ENCODE assay signal across 8 cellular contexts in the genomic region with DNA sequence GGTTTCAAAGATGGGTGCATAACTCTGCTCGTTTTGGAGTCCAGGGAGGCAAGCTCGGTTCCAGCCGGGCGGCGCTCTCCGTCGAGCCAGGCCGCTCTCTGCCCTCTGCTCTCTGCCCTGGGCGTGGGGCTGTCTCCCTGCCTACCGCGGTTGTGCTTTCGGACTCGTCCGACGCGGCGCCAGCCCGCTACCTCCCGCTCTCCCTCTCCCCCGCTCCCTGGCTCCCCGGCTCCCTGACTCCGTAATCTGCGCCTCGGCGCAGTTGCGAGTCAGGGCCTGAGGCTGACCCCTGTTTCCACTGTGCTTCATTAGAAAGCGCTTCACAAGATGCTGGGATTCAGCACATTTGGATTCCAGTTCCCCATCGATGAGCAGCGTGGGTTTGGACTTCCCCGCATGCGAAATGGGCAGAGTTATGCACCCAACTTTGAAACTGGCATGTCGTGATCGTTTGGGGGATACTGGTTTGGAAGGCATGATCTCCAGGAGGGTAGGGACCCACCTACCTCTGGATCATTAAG. TPM values are rescaled to one million over a fixed set of nuclear protein-coding genes. Genes with fewer than 3 reads are reported as not detected.
DNase-seq lines count a peak whose midpoint lies in the region; ATAC-seq and TF ChIP-seq lines count a peak whose summit lies in the region.

No MANE protein-coding gene starts in this region.

- H3K27ac Mint-ChIP-seq in activated naive CD4-positive, alpha-beta T cell treated with anti-CD3 and anti-CD28 coated beads, Interleukin-2, amount 50 U/mL, for 24 hours = no peak overlapping the region
- no peak overlapping the region for H3K27ac Mint-ChIP-seq in activated naive CD4-positive, alpha-beta T cell treated with anti-CD3 and anti-CD28 coated beads, Interleukin-2, amount 50 U/mL, for 72 hours

- H3K4me3 ChIP-seq in mesodermal cell (ENCODE audit: extremely low read depth, insufficient read depth, low read length, poor library complexity, severe bottlenecking) = peak overlapping the region; percentile 88
- peak overlapping the region; percentile 84 to 91 for H3K4me3 ChIP-seq in vagina

- no peaks in the 10 kb centered on the region for H3K9me3 Mint-ChIP-seq in activated naive CD4-positive, alpha-beta T cell treated with anti-CD3 and anti-CD28 coated beads, Interleukin-2, amount 50 U/mL, for 24 hours
- H3K9me3 Mint-ChIP-seq in activated naive CD4-positive, alpha-beta T cell treated with anti-CD3 and anti-CD28 coated beads, Interleukin-2, amount 50 U/mL, for 72 hours = no peaks in the 10 kb centered on the region

- no peak for DNase-seq in activated naive CD4-positive, alpha-beta T cell treated with anti-CD3 and anti-CD28 coated beads, Interleukin-2, amount 50 U/mL, for 72 hours (ENCODE audit: low spot score in 2 of 2)
- peak; percentile 73 for DNase-seq in ecto neural progenitor cell (ENCODE audit: low spot score)
- DNase-seq in vagina (ENCODE audit: extremely low spot score in 2 of 2) = no peak
- no peak for DNase-seq in SKM-1 (lab: John Stamatoyannopoulos, UW; ENCODE audit: unreplicated experiment)
- DNase-seq in DMS 273 treated with DMSO at 0.1 percent for 48 hours (lab: John Stamatoyannopoulos, UW) = no peak

- intact Hi-C loops in vagina (cut with DNase I) = no loop called here

- H3K4me1 Mint-ChIP-seq in activated naive CD4-positive, alpha-beta T cell treated with anti-CD3 and anti-CD28 coated beads, Interleukin-2, amount 50 U/mL, for 24 hours = peaks cover 16% of the 10 kb centered on the region

- no peaks in the 10 kb centered on the region for H3K27me3 ChIP-seq in vagina

- TF ChIP-seq POLR2A in vagina (IDR thresholded peaks at IDR 0.05) = no peak

- no peak for ATAC-seq in activated naive CD4-positive, alpha-beta T cell treated with anti-CD3 and anti-CD28 coated beads, Interleukin-2, amount 50 U/mL, for 72 hours
- no peak for ATAC-seq in GM21367 (IDR thresholded peaks at IDR 0.05; ENCODE audit: unreplicated experiment)

- H3K9me3 ChIP-seq in mesodermal cell (ENCODE audit: control insufficient read depth, low read length) (no peaks in the 10 kb centered on the region), vagina (no peaks in the 10 kb centered on the region)

- peak overlapping the region; percentile 83 for H3K4me3 Mint-ChIP-seq in activated naive CD4-positive, alpha-beta T cell treated with anti-CD3 and anti-CD28 coated beads, Interleukin-2, amount 50 U/mL, for 24 hours

- no peaks in the 10 kb centered on the region for H3K36me3 Mint-ChIP-seq in activated naive CD4-positive, alpha-beta T cell treated with anti-CD3 and anti-CD28 coated beads, Interleukin-2, amount 50 U/mL, for 24 hours
- H3K36me3 Mint-ChIP-seq in activated naive CD4-positive, alpha-beta T cell treated with anti-CD3 and anti-CD28 coated beads, Interleukin-2, amount 50 U/mL, for 72 hours = no peaks in the 10 kb centered on the region

- H3K27me3 Mint-ChIP-seq in activated naive CD4-positive, alpha-beta T cell treated with anti-CD3 and anti-CD28 coated beads, Interleukin-2, amount 50 U/mL, for 24 hours = peaks cover 47% of the 10 kb centered on the region

- 7 to 8% methylated on average over 28 to 33 of the region's 33 CpGs for WGBS in mesodermal cell (ENCODE audit: insufficient coverage in 2 of 2), 2 experiments

- H3K27ac ChIP-seq in mesodermal cell (ENCODE audit: low read depth, low read length, severe bottlenecking) (peak overlapping the region; percentile 62), vagina (peak overlapping the region; percentile 97)

- no peak for TF ChIP-seq CTCF in vagina (IDR thresholded peaks at IDR 0.05)

- H3K4me1 ChIP-seq in mesodermal cell (ENCODE audit: control insufficient read depth, insufficient read depth, low read length, poor library complexity, severe bottlenecking) (peaks cover 35% of the 10 kb centered on the region), vagina (peaks cover 58% of the 10 kb centered on the region)

- no peaks in the 10 kb centered on the region for H3K36me3 ChIP-seq in mesodermal cell (ENCODE audit: control insufficient read depth, insufficient read depth, low read length)
- no peaks in the 10 kb centered on the region for H3K36me3 ChIP-seq in vagina

RNA-seq across cellular contexts. Expression of a gene that starts 2.3 kb away (rescaled TPM):
- under 1 TPM in 1 of 2 donors, not detected in 1; 0.73 TPM for total RNA-seq in activated naive CD4-positive, alpha-beta T cell treated with anti-CD3 and anti-CD28 coated beads, Interleukin-2, amount 50 U/mL, for 72 hours
- polyA plus RNA-seq in mesodermal cell (2013, experiment 1 of 2) = 39.5 TPM
- polyA plus RNA-seq in mesodermal cell (2013, experiment 2 of 2) = 28.5 TPM
- 41.0 TPM for total RNA-seq in vagina

Comparison
In these comparisons a context has a peak if more than half of its experiments do, and no peak if none do; other contexts are left out.
1. RNA of a gene that starts 2.3 kb away (total RNA-seq): 41.0 TPM in vagina (single experiment); 0.73 TPM in activated naive CD4-positive, alpha-beta T cell treated with anti-CD3 and anti-CD28 coated beads, Interleukin-2, amount 50 U/mL, for 72 hours; every median in the first group is over 10 times any median in the second.